ENCODE assay signal across 8 cellular contexts in the genomic region with DNA sequence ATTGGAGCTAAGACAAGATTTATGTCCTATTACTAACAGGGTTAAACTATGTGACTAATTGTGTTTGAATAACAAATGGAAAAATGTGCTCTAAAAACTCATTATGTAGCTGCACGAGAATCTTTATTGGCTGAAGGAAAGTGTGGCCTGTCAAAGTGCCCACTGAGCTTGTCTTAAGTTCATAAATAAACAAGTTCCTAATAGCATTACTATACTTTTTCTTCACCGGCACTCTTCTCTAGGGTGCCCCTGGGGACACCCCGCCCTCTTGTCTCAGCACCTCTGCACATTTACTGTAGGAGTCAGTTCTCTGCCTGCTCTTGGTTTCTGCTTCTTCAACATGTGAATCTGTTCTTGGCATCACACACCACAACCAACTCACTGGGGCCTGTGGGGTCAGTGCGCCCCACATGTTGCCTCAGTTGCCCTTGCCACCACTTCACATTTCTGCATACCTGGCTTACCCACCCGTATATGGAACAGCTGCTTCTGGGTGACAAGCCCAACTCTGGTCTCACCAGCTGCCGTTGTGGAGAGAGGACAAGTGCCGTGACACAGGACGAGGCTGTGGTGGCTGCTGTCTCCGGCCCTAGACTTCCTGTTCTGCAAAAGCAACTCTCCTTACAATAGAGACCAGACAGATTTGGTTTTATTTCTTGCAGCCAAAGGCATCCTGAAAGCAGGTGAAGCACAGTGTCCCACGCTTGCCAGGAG.
A peak's percentile ranks its signal among the peaks of the same experiment; 100 is the strongest.
DNase-seq lines count a peak whose midpoint lies in the region; ATAC-seq, FAIRE-seq and TF ChIP-seq lines count a peak whose summit lies in the region.

No MANE protein-coding gene starts in this region.

- H2AFZ ChIP-seq in GM12878 (ENCODE audit: control insufficient read depth, low read depth, low read length): no peak overlapping the region

- FAIRE-seq in GM12878 (lab: Jason Lieb, UNC): no peak

- no TSS peak for BruUV-seq in GM12878 (replicated peaks; lab: Mats Ljungman, UMichigan)

- H3K27ac ChIP-seq in GM12878 (ENCODE audit: control insufficient read depth, insufficient read depth): no peak overlapping the region
- H3K27ac ChIP-seq in esophagus muscularis mucosa (replicated peaks in 1 of 4): peak overlapping the region in 1 of 4 donors; percentile 0

- peak; percentile 43 for ATAC-seq in GM21360 (IDR thresholded peaks at IDR 0.05; ENCODE audit: unreplicated experiment)
- ATAC-seq in HG03457 (IDR thresholded peaks at IDR 0.05; ENCODE audit: unreplicated experiment): peak; percentile 64
- peak; percentile 34; the same call in 2 of the 3 replicates for ATAC-seq in GM12878

- 2% methylated on average over 10 of the region's 10 CpGs for WGBS in GM12878 (ENCODE audit: insufficient coverage, insufficient replicate concordance, low lambda C conversion rate, missing lambda C conversion rate)
- 60% methylated on average over 10 of the region's 10 CpGs for WGBS in esophagus muscularis mucosa

- no peaks in the 10 kb centered on the region for H4K20me1 ChIP-seq in GM12878 (ENCODE audit: control insufficient read depth, insufficient read depth)

- POLR2A ChIA-PET in GM12878 (lab: Charles Lee): no interaction called here

- no peak for TF ChIP-seq CTCF in GM06990 (IDR thresholded peaks at IDR 0.05; ENCODE audit: insufficient read depth, low read length, poor library complexity, severe bottlenecking)
- no peak for TF ChIP-seq CTCF in GM12878 (IDR thresholded peaks at IDR 0.05 in 2 of 3, conservative IDR thresholded peaks at IDR 0.05 in 1 of 3; ENCODE audit: control insufficient read depth in 2 of 3, extremely low read depth in 1 of 3, insufficient read depth in 1 of 3, low read depth in 3 of 3, low read length in 3 of 3)
- TF ChIP-seq CTCF in esophagus muscularis mucosa (IDR thresholded peaks at IDR 0.05): no peak

- RAD21 ChIA-PET in GM12878 (lab: Charles Lee; ENCODE audit: unreplicated experiment): no interaction called here

- SMC1A ChIA-PET in GM12878 (lab: Charles Lee; ENCODE audit: uncharacterized antibody, unreplicated experiment): no interaction called here

- H3K9ac ChIP-seq in GM12878 (ENCODE audit: control insufficient read depth, insufficient read depth, low read length): no peak overlapping the region

- TF ChIP-seq EP300 in GM12878 (IDR thresholded peaks at IDR 0.05; ENCODE audit: borderline replicate concordance in 1 of 2, control insufficient read depth in 1 of 2, low read depth in 2 of 2, low read length in 2 of 2) (no peak), esophagus muscularis mucosa (IDR thresholded peaks at IDR 0.05) (no peak)

- DNase-seq in GM06990 (ENCODE audit: extremely low read depth, insufficient read length) (peak; percentile 40), GM12878 (ENCODE audit: low read depth, low spot score) (no peak), esophagus muscularis mucosa (ENCODE audit: extremely low spot score) (no peak), cerebellar nuclear complex (lab: John Stamatoyannopoulos, UW) (no peak), SKM-1 treated with dmso at 0.1 percent for 144 hours (lab: John Stamatoyannopoulos, UW; ENCODE audit: unreplicated experiment) (no peak), OCI-M1 (lab: John Stamatoyannopoulos, UW) (no peak)

- H3K4me2 ChIP-seq in GM12878 (ENCODE audit: control insufficient read depth, insufficient read depth): peak overlapping the region; percentile 53; the same call in 1 of the 2 replicates

- H3K9me3 ChIP-seq in GM12878 (replicated peaks; ENCODE audit: control insufficient read depth, insufficient read depth, low read length) (no peaks in the 10 kb centered on the region; the same call in 2 of the 3 replicates), esophagus muscularis mucosa (no peaks in the 10 kb centered on the region)

- TF ChIP-seq RAD21 in GM12878 (IDR thresholded peaks at IDR 0.05; ENCODE audit: insufficient read depth, low read depth, low read length): no peak

- H3K4me3 ChIP-seq in GM06990 (replicated peaks; ENCODE audit: low read depth, low read length) (no peak overlapping the region), GM12878 (no peak overlapping the region), esophagus muscularis mucosa (no peak overlapping the region)

- intact Hi-C loops in GM12878 (cut with micrococcal nuclease; ENCODE audit: unreplicated experiment): no loop called here
- intact Hi-C loops in esophagus muscularis mucosa (cut with DNase I): loop anchor here (10.0 kb wide), 1 partner anchor 653 kb away; the partner anchor contains the start of gene COBL

- CTCF ChIA-PET in GM12878 (lab: Yijun Ruan, JAX): no interaction called here

- H3K4me1 ChIP-seq in GM12878 (ENCODE audit: control insufficient read depth, insufficient read depth, low read length) (peaks cover 50% of the 10 kb centered on the region), esophagus muscularis mucosa (peaks cover 74 to 92% (median 83%) of the 10 kb centered on the region in 4 donors)

- in situ Hi-C loops in GM12878 (cut with MboI): no loop called here

- no peaks in the 10 kb centered on the region for H3K79me2 ChIP-seq in GM12878 (ENCODE audit: control insufficient read depth, insufficient read depth, low read length)

- no peak for TF ChIP-seq POLR2A in GM12878 (IDR thresholded peaks at IDR 0.05; ENCODE audit: low read depth, low read length)
- TF ChIP-seq POLR2A in esophagus muscularis mucosa (IDR thresholded peaks at IDR 0.05; ENCODE audit: low read depth): no peak

- H3K27me3 ChIP-seq in GM06990 (replicated peaks; ENCODE audit: control insufficient read depth, insufficient read depth, low read length) (no peaks in the 10 kb centered on the region), GM12878 (replicated peaks in 1 of 2; ENCODE audit: control insufficient read depth in 2 of 2, insufficient read depth in 2 of 2, low read length in 1 of 2) (peaks cover 0 to 3% of the 10 kb centered on the region in 2 experiments; a peak in 3 of 4 replicates), esophagus muscularis mucosa (no peaks in the 10 kb centered on the region)

- H3K36me3 ChIP-seq in GM06990 (ENCODE audit: control insufficient read depth, insufficient read depth, low read length): no peaks in the 10 kb centered on the region
- no peaks in the 10 kb centered on the region for H3K36me3 ChIP-seq in GM12878 (ENCODE audit: control insufficient read depth in 2 of 2, insufficient read depth in 2 of 2, low read length in 1 of 2)
- H3K36me3 ChIP-seq in esophagus muscularis mucosa: peaks cover 0 to 26% (median 13%) of the 10 kb centered on the region in 4 donors

TF ChIP-seq in GM12878, 131 proteins besides CTCF, POLR2A, EP300 and RAD21:
- peak; percentile 34; the same call in 1 of the 2 replicates for TF ChIP-seq SPI1 (IDR thresholded peaks at IDR 0.05; ENCODE audit: borderline replicate concordance, insufficient read depth, low read depth, low read length)
- TF ChIP-seq TCF12 (IDR thresholded peaks at IDR 0.05; ENCODE audit: low read depth, low read length): 0 out of 2 replicates have a peak, but pooled peaks have one; percentile 49
- TF ChIP-seq, protein P1, sequence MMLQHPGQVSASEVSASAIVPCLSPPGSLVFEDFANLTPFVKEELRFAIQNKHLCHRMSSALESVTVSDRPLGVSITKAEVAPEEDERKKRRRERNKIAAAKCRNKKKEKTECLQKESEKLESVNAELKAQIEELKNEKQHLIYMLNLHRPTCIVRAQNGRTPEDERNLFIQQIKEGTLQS (IDR thresholded peaks at IDR 0.05; ENCODE audit: borderline replicate concordance, extremely low read depth, low read depth, low read length): no peak
